Comparison of ENCODE assay signal across 8 cellular contexts in genomic region chr19:39540333-39540673, GRCh38. TPM values are rescaled to one million over a fixed set of nuclear protein-coding genes. Genes with fewer than 3 reads are reported as not detected.
DNase-seq lines count a peak whose midpoint lies in the region; ATAC-seq and TF ChIP-seq lines count a peak whose summit lies in the region.

No MANE protein-coding gene starts in this region.

- peak overlapping the region in 2 of 4 donors; percentile 96 to 98 for H3K27ac ChIP-seq in transverse colon

- no peaks in the 10 kb centered on the region for H3K27me3 Mint-ChIP-seq in stimulated activated naive CD8-positive, alpha-beta T cell treated with anti-CD3 and anti-CD28 coated beads, Interleukin-15, Interleukin-2, amounts not matched to agents 100 ng/mL and 50 ng/mL, for 24 hours

- intact Hi-C loops in mucosa of descending colon (cut with DNase I, micrococcal nuclease) = loop anchor here in 1 of 2 donors (2.0 kb wide), 1 partner anchor 100 kb away; no protein-coding TSS in a partner anchor
- intact Hi-C loops in transverse colon (cut with DNase I; ENCODE audit: low total_unique reads) = no loop called here

- TF ChIP-seq EP300 in transverse colon (IDR thresholded peaks at IDR 0.05; ENCODE audit: low read depth) = no peak

- TF ChIP-seq CTCF in astrocyte of the cerebellum (IDR thresholded peaks at IDR 0.05; ENCODE audit: low read depth, low read length, missing control alignments) (no peak), mucosa of descending colon (IDR thresholded peaks at IDR 0.05) (no peak), transverse colon (IDR thresholded peaks at IDR 0.05) (peak in 1 of 5 experiments; percentile 5)

- H3K27me3 ChIP-seq in transverse colon = no peaks in the 10 kb centered on the region

- H3K4me3 ChIP-seq in astrocyte of the cerebellum (ENCODE audit: low read depth, low read length) = peak overlapping the region; percentile 83
- H3K4me3 ChIP-seq in mucosa of descending colon = peak overlapping the region; percentile 86
- peak overlapping the region in 1 of 4 donors; percentile 84 for H3K4me3 ChIP-seq in transverse colon

- peaks cover 6% of the 10 kb centered on the region for H3K36me3 Mint-ChIP-seq in stimulated activated naive CD8-positive, alpha-beta T cell treated with anti-CD3 and anti-CD28 coated beads, Interleukin-15, Interleukin-2, amounts not matched to agents 100 ng/mL and 50 ng/mL, for 24 hours (ENCODE audit: low read depth)

- peak overlapping the region; percentile 92 for H3K27ac Mint-ChIP-seq in stimulated activated naive CD8-positive, alpha-beta T cell treated with anti-CD3 and anti-CD28 coated beads, Interleukin-15, Interleukin-2, amounts not matched to agents 100 ng/mL and 50 ng/mL, for 24 hours

- H3K36me3 ChIP-seq in mucosa of descending colon (ENCODE audit: low read depth) = no peaks in the 10 kb centered on the region
- no peaks in the 10 kb centered on the region for H3K36me3 ChIP-seq in transverse colon

- H3K4me1 Mint-ChIP-seq in stimulated activated naive CD8-positive, alpha-beta T cell treated with anti-CD3 and anti-CD28 coated beads, Interleukin-15, Interleukin-2, amounts not matched to agents 100 ng/mL and 50 ng/mL, for 24 hours (ENCODE audit: low read depth) = peaks cover 62% of the 10 kb centered on the region

- in situ Hi-C loops in astrocyte of the cerebellum (cut with HindIII; ENCODE audit: low sequenced_read_pairs) (no loop called here), transverse colon (cut with MboI; ENCODE audit: low pct_ligation_motif_present in 1 of 4, low pct_unique_long_range_greater_than_20kb in 1 of 4, low sequenced_read_pairs in 3 of 4) (loop anchor here (25.0 kb wide), 3 partner anchors 103 to 428 kb away; partner anchors contain the start of genes GMFG (in 2 of the 4), SAMD4B (in 2 of the 4), RPS16 (in 1 of the 4) and SUPT5H (in 1 of the 4))

- TF ChIP-seq POLR2A in transverse colon (IDR thresholded peaks at IDR 0.05) = no peak

- DNase-seq in stimulated activated naive CD8-positive, alpha-beta T cell treated with anti-CD3 and anti-CD28 coated beads, Interleukin-15, Interleukin-2, amounts not matched to agents 100 U/mL and 50 U/mL, for 24 hours = no peak
- DNase-seq in astrocyte of the cerebellum (ENCODE audit: low read depth) (no peak), mucosa of descending colon (no peak), NCI-H82 treated with DMSO at 0.1 percent for 48 hours (lab: John Stamatoyannopoulos, UW; ENCODE audit: unreplicated experiment) (no peak), NCI-H82 (lab: John Stamatoyannopoulos, UW) (no peak), NOMO-1 treated with DMSO at 0.1 percent for 48 hours (lab: John Stamatoyannopoulos, UW; ENCODE audit: unreplicated experiment) (no peak), transverse colon (no peak)

- H3K4me3 Mint-ChIP-seq in stimulated activated naive CD8-positive, alpha-beta T cell treated with anti-CD3 and anti-CD28 coated beads, Interleukin-15, Interleukin-2, amounts not matched to agents 100 ng/mL and 50 ng/mL, for 24 hours = peak overlapping the region; percentile 86

- 1 to 4% methylated on average over 10 of the region's 10 CpGs for WGBS in transverse colon (ENCODE audit: low coverage in 1 of 2), 2 donors

- H3K4me1 ChIP-seq in mucosa of descending colon (ENCODE audit: low read depth) = peaks cover 8% of the 10 kb centered on the region
- peaks cover 11 to 20% (median 13%) of the 10 kb centered on the region in 4 donors for H3K4me1 ChIP-seq in transverse colon

- H3K9me3 Mint-ChIP-seq in stimulated activated naive CD8-positive, alpha-beta T cell treated with anti-CD3 and anti-CD28 coated beads, Interleukin-15, Interleukin-2, amounts not matched to agents 100 ng/mL and 50 ng/mL, for 24 hours = no peaks in the 10 kb centered on the region

- no peaks in the 10 kb centered on the region for H3K9me3 ChIP-seq in mucosa of descending colon
- H3K9me3 ChIP-seq in transverse colon = no peaks in the 10 kb centered on the region

- no peak for ATAC-seq in stimulated activated naive CD8-positive, alpha-beta T cell treated with anti-CD3 and anti-CD28 coated beads, Interleukin-15, Interleukin-2, amounts not matched to agents 100 U/mL and 50 U/mL, for 24 hours
- no peak for ATAC-seq in mucosa of descending colon

RNA-seq across cellular contexts. Expression of gene EID2, which starts 0.3 kb away (rescaled TPM):
- total RNA-seq in mucosa of descending colon (10 to 100 TPM in 1 of 3 donors, 1 to 10 TPM in 2; 7.0 to 14.7 (median 9.6) TPM), transverse colon (1 to 10 TPM; 7.5 to 10.0 (median 8.1) TPM)

RNA-seq across cellular contexts. Expression of gene EID2B, which starts 7.7 kb away (rescaled TPM):
- 1 to 10 TPM in 1 of 3 donors, under 1 TPM in 2; 0.20 to 4.2 (median 0.72) TPM for total RNA-seq in mucosa of descending colon
- 1 to 10 TPM in 3 of 4 donors, under 1 TPM in 1; 1.00 to 1.5 (median 1.3) TPM for total RNA-seq in transverse colon

RNA-seq across cellular contexts. Expression of gene SELENOV, which starts 25.4 kb away (rescaled TPM):
- total RNA-seq in mucosa of descending colon (not detected), transverse colon (not detected)

RNA-seq across cellular contexts. Expression of gene DLL3, which starts 41.6 kb away (rescaled TPM):
- total RNA-seq in mucosa of descending colon = not detected
- total RNA-seq in transverse colon = not detected

RNA-seq across cellular contexts. Expression of gene TIMM50, which starts 59.7 kb away (rescaled TPM):
- total RNA-seq in mucosa of descending colon (10 to 100 TPM; 52.6 to 57.9 (median 57.7) TPM), transverse colon (10 to 100 TPM; 21.7 to 54.0 (median 33.5) TPM)
